In the genomic region with DNA sequence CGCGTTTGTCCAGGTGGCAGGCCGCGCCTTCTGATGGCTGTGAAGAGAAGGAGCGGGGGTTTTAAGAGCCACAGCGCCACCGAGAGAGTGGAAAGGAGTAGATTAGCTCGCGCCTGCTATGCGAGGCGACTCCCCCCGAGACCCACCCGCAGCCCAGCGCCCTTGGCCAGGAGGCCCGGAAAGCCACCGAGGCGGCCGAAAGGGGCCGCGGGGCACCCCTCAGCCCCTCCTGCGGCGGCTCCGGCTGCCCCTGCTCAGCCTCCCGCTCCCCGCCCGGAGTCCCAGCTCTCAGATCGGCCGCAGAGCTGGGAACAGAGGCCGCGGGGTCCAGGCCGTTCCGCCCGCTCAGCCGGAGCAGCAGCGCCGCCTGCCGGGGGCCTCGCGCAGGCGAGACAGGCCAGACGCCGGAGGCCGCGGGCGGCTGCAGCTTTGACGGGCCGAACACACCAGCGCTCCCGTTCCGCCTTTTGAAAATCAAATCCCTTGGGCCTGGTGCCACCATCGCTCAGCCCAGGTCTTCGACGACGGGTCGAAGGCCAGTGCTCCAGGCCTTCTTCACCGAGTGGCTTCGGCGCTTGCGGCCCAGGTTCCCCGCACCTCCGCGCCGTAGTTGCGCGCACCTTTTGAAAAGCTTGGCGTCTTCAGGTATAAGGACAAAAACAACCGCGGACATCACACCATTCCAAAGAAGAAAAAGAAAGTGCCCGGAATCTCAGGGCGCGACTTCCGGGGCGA, we compare ENCODE assay signal across 8 cellular contexts. TPM values are rescaled to one million over a fixed set of nuclear protein-coding genes. Genes with fewer than 3 reads are reported as not detected.
DNase-seq lines count a peak whose midpoint lies in the region; ATAC-seq, FAIRE-seq and TF ChIP-seq lines count a peak whose summit lies in the region.

No MANE protein-coding gene starts in this region.

- DNase-seq in ELF-1 (ENCODE audit: low read depth, low spot score) (peak; percentile 94), Kasumi-1 (lab: John Stamatoyannopoulos, UW) (peak; percentile 39 to 52), SKM-1 treated with dmso at 0.1 percent for 144 hours (lab: John Stamatoyannopoulos, UW; ENCODE audit: unreplicated experiment) (peak; percentile 59), astrocyte (ENCODE audit: low read depth) (peak; percentile 14), iPS DF 6.9 (ENCODE audit: low read depth, low spot score) (no peak), gastrocnemius medialis (peak in 1 of 2 donors; percentile 22)

- ATAC-seq in GM21619 (IDR thresholded peaks at IDR 0.05; ENCODE audit: unreplicated experiment) (peak; percentile 82), gastrocnemius medialis (peak; percentile 66 to 73), HG02970 (IDR thresholded peaks at IDR 0.05; ENCODE audit: low FRiP score, unreplicated experiment) (no peak)

- H3K4me3 ChIP-seq in astrocyte (ENCODE audit: insufficient read depth, low read depth, low read length) (peak overlapping the region; percentile 42), iPS DF 6.9 (ENCODE audit: low read length) (peak overlapping the region; percentile 15; the same call in 1 of the 2 replicates), gastrocnemius medialis (peak overlapping the region; percentile 40 to 67 (median 45))

- H3K4me3 Mint-ChIP-seq in astrocyte (ENCODE audit: unreplicated experiment): peak overlapping the region; percentile 78

- no peaks in the 10 kb centered on the region for H3K36me3 ChIP-seq in astrocyte (ENCODE audit: insufficient read depth, low read length)
- H3K36me3 ChIP-seq in iPS DF 6.9 (ENCODE audit: control insufficient read depth, insufficient read depth, low read length): no peaks in the 10 kb centered on the region
- no peaks in the 10 kb centered on the region for H3K36me3 ChIP-seq in gastrocnemius medialis

- H2AFZ ChIP-seq in astrocyte (ENCODE audit: low read depth, low read length): peak overlapping the region; percentile 87

- TF ChIP-seq CTCF in astrocyte (IDR thresholded peaks at IDR 0.05; ENCODE audit: insufficient read depth, low read depth, low read length): peak; percentile 53
- TF ChIP-seq CTCF in gastrocnemius medialis (IDR thresholded peaks at IDR 0.05 in 4 of 5, conservative IDR thresholded peaks at IDR 0.05 in 1 of 5): peak; percentile 39 to 73 (median 56)

- H3K4me2 ChIP-seq in astrocyte (ENCODE audit: low read length): peak overlapping the region; percentile 84

- no peaks in the 10 kb centered on the region for H4K20me1 ChIP-seq in astrocyte (ENCODE audit: insufficient read depth, low read length)

- no peaks in the 10 kb centered on the region for H3K79me2 ChIP-seq in astrocyte (ENCODE audit: insufficient read depth, low read length)

- H3K9me3 ChIP-seq in astrocyte (ENCODE audit: insufficient read depth, low read depth, low read length): peaks cover 2% of the 10 kb centered on the region
- H3K9me3 ChIP-seq in iPS DF 6.9 (ENCODE audit: control insufficient read depth, insufficient read depth, low read length): no peaks in the 10 kb centered on the region
- H3K9me3 ChIP-seq in gastrocnemius medialis: no peaks in the 10 kb centered on the region

- H3K27ac ChIP-seq in astrocyte (ENCODE audit: low read depth, low read length) (no peak overlapping the region), iPS DF 6.9 (ENCODE audit: low read length) (no peak overlapping the region), gastrocnemius medialis (no peak overlapping the region)

- WGBS in iPS DF 6.9 (ENCODE audit: insufficient coverage, insufficient read length): no CpG with 5 or more reads among the region's 73 CpGs

- peak overlapping the region; percentile 60 for H3K27ac Mint-ChIP-seq in astrocyte (ENCODE audit: unreplicated experiment)

- H3K27me3 Mint-ChIP-seq in astrocyte (ENCODE audit: low read depth, unreplicated experiment): peaks cover 78% of the 10 kb centered on the region

- FAIRE-seq in astrocyte (lab: Jason Lieb, UNC): no peak

- no peak overlapping the region for H3K9ac ChIP-seq in astrocyte (ENCODE audit: low read length)

- no peak for TF ChIP-seq POLR2A in gastrocnemius medialis (IDR thresholded peaks at IDR 0.05)

- in situ Hi-C loops in gastrocnemius medialis (cut with MboI; ENCODE audit: low sequenced_read_pairs in 4 of 4): loop anchor here in 1 of 4 donors (10.0 kb wide), 1 partner anchor 589 kb away; no protein-coding TSS in a partner anchor

- H3K27me3 ChIP-seq in astrocyte (ENCODE audit: insufficient read depth, low read length) (peaks cover 55% of the 10 kb centered on the region), iPS DF 6.9 (ENCODE audit: control insufficient read depth, insufficient read depth, low read length) (peaks cover 54% of the 10 kb centered on the region), gastrocnemius medialis (peaks cover 62 to 75% (median 68%) of the 10 kb centered on the region in 3 donors)

- H3K4me1 ChIP-seq in astrocyte (ENCODE audit: insufficient read depth, low read length): peaks cover 8% of the 10 kb centered on the region
- no peaks in the 10 kb centered on the region for H3K4me1 ChIP-seq in iPS DF 6.9 (ENCODE audit: control insufficient read depth, insufficient read depth, low read length)
- peaks cover 2 to 12% of the 10 kb centered on the region in 2 donors for H3K4me1 ChIP-seq in gastrocnemius medialis

- H3K4me1 Mint-ChIP-seq in astrocyte (ENCODE audit: low read depth, unreplicated experiment): no peaks in the 10 kb centered on the region

- intact Hi-C loops in gastrocnemius medialis (cut with DNase I; ENCODE audit: low total_unique reads): loop anchor here (2.0 kb wide), 1 partner anchor 121 kb away; no protein-coding TSS in a partner anchor

- no peaks in the 10 kb centered on the region for H3K36me3 Mint-ChIP-seq in astrocyte (ENCODE audit: low read depth, unreplicated experiment)

- peaks cover 7% of the 10 kb centered on the region for H3K9me3 Mint-ChIP-seq in astrocyte (ENCODE audit: unreplicated experiment)

RNA-seq across cellular contexts. Expression of a gene that starts 15.3 kb away (rescaled TPM):
- total RNA-seq in astrocyte (not detected in 2 replicates), gastrocnemius medialis (under 1 TPM in 1 of 4 donors, not detected in 3; 0.56 TPM)

RNA-seq across cellular contexts. Expression of a gene that starts 34.0 kb away (rescaled TPM):
- not detected in 2 replicates for total RNA-seq in astrocyte
- not detected for total RNA-seq in gastrocnemius medialis

RNA-seq across cellular contexts. Expression of a gene that starts 34.7 kb away (rescaled TPM):
- total RNA-seq in astrocyte (not detected in 2 replicates), gastrocnemius medialis (not detected)
